Comparison of ENCODE assay signal across 1 cellular context in genomic region chr1:201941420-201942128, GRCh38.
TF ChIP-seq lines count a peak whose summit lies in the region.

No MANE protein-coding gene starts in this region.

TF ChIP-seq in K562, 482 proteins besides CTCF, POLR2A, EP300 and RAD21 (continued from another document and continues in another):
- TF ChIP-seq ZNF609 (CRISPR knock-in tag; IDR thresholded peaks at IDR 0.05; ENCODE audit: borderline replicate concordance) (no peak), RBBP5 (IDR thresholded peaks at IDR 0.05; ENCODE audit: borderline replicate concordance, insufficient read depth, low read length, poor library complexity, severe bottlenecking) (peak; percentile 82), TRIM28 (IDR thresholded peaks at IDR 0.05) (no peak), ZZZ3 (IDR thresholded peaks at IDR 0.05) (no peak), ZFPM2 (CRISPR knock-in tag; IDR thresholded peaks at IDR 0.05) (no peak), ZNF778 (CRISPR knock-in tag; IDR thresholded peaks at IDR 0.05) (no peak), THRAP3 (IDR thresholded peaks at IDR 0.05; ENCODE audit: borderline replicate concordance) (no peak), ZHX1 (conservative IDR thresholded peaks at IDR 0.05; ENCODE audit: low read length) (no peak), ATF4 (CRISPR knock-in tag; IDR thresholded peaks at IDR 0.05) (0 out of 2 replicates have a peak, but pooled peaks have one; percentile 13), FOXJ3 (CRISPR knock-in tag; IDR thresholded peaks at IDR 0.05) (no peak), MYC (IDR thresholded peaks at IDR 0.05; ENCODE audit: low read depth, low read length) (no peak), MYC (CRISPR knock-in tag; IDR thresholded peaks at IDR 0.05; ENCODE audit: borderline replicate concordance, low read depth) (0 out of 2 replicates have a peak, but pooled peaks have one; percentile 57), NCOA1 (IDR thresholded peaks at IDR 0.05; ENCODE audit: low read depth) (peak; percentile 34; the same call in 1 of the 2 replicates), RBM22 (IDR thresholded peaks at IDR 0.05; ENCODE audit: low read depth, low read length, poor library complexity, severe bottlenecking) (no peak), ZBTB7A (IDR thresholded peaks at IDR 0.05; ENCODE audit: borderline replicate concordance, control insufficient read depth, low read depth, low read length) (peak; percentile 88), PRDM10 (IDR thresholded peaks at IDR 0.05; ENCODE audit: partially characterized antibody) (peak; percentile 66), GTF2E2 (tag; IDR thresholded peaks at IDR 0.05) (no peak), SMAD3 (CRISPR knock-in tag; conservative IDR thresholded peaks at IDR 0.05) (no peak), RERE (CRISPR knock-in tag; IDR thresholded peaks at IDR 0.05; ENCODE audit: borderline replicate concordance) (no peak), FOS (IDR thresholded peaks at IDR 0.05; ENCODE audit: extremely low read depth, insufficient read length) (no peak), SRSF9 (IDR thresholded peaks at IDR 0.05; ENCODE audit: borderline replicate concordance, low read depth, low read length) (no peak), CTBP1 (IDR thresholded peaks at IDR 0.05; ENCODE audit: borderline replicate concordance) (0 out of 2 replicates have a peak, but pooled peaks have one; percentile 53), JUND (IDR thresholded peaks at IDR 0.05; ENCODE audit: borderline replicate concordance, low read depth, low read length) (no peak), JUND (tag; IDR thresholded peaks at IDR 0.05; ENCODE audit: borderline replicate concordance, low read depth, low read length) (no peak), BRD4 (IDR thresholded peaks at IDR 0.05) (peak; percentile 76; the same call in 1 of the 2 replicates), REST (CRISPR knock-in tag; IDR thresholded peaks at IDR 0.05; ENCODE audit: low read depth) (no peak), THAP7 (CRISPR knock-in tag; IDR thresholded peaks at IDR 0.05) (no peak), STAT6 (CRISPR knock-in tag; IDR thresholded peaks at IDR 0.05) (no peak)
